ENCODE assay signal across 2 cellular contexts in the genomic region with DNA sequence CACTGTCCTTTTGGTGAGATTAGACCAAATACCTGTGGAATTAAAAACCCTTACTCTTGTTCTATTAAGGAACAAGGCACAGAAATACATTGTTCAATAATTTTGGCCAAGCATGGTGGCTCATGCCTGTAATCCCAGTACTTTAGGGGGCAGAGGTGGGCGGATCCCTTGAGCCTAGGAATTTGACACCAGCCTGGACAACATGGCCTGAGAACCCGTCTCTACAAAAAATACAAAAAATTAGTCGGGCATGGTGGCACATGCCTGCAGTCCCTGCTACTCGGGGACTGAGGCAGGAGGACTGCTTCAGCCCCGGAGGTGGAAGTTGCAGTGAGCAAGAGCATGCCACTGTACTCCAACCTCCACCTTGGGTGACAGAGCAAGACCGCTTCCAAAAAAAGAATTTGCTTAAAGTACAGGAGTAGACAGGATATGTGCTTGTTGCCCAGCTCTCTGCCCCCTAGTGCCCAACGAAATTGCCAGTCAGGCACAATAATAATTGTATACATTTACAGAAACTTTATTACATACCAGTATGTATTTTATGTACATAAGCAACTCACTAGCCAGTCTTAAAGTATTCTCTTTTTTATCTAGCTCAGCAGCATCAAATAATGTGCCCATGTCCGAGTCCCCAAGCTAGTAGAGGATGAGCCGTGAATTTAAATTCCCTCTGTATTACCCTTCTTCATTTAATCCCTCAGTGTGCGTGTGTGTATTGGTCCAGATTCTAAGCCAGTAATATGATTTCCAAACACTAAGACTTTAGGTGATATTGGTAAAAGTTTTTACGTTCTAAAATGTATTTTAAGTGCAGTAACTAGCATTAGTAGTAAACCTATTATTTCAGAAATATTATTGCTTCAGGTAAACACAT.
TF ChIP-seq lines count a peak whose summit lies in the region.

No MANE protein-coding gene starts in this region.

TF ChIP-seq in HCT116, 20 proteins besides CTCF, POLR2A, EP300 and RAD21 (continued from another document):
- TF ChIP-seq CBX3 (IDR thresholded peaks at IDR 0.05; ENCODE audit: low read depth) = no peak
- TF ChIP-seq ZFX (IDR thresholded peaks at IDR 0.05) = no peak
- TF ChIP-seq, protein P1, sequence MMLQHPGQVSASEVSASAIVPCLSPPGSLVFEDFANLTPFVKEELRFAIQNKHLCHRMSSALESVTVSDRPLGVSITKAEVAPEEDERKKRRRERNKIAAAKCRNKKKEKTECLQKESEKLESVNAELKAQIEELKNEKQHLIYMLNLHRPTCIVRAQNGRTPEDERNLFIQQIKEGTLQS (IDR thresholded peaks at IDR 0.05) = no peak
- TF ChIP-seq, protein P2, sequence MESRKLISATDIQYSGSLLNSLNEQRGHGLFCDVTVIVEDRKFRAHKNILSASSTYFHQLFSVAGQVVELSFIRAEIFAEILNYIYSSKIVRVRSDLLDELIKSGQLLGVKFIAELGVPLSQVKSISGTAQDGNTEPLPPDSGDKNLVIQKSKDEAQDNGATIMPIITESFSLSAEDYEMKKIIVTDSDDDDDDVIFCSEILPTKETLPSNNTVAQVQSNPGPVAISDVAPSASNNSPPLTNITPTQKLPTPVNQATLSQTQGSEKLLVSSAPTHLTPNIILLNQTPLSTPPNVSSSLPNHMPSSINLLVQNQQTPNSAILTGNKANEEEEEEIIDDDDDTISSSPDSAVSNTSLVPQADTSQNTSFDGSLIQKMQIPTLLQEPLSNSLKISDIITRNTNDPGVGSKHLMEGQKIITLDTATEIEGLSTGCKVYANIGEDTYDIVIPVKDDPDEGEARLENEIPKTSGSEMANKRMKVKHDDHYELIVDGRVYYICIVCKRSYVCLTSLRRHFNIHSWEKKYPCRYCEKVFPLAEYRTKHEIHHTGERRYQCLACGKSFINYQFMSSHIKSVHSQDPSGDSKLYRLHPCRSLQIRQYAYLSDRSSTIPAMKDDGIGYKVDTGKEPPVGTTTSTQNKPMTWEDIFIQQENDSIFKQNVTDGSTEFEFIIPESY (IDR thresholded peaks at IDR 0.05; ENCODE audit: extremely low read depth, insufficient replicate concordance, low read length) = no peak
- TF ChIP-seq EGR1 (IDR thresholded peaks at IDR 0.05; ENCODE audit: low read depth) = no peak
- TF ChIP-seq EZH2phosphoT487 (IDR thresholded peaks at IDR 0.05; ENCODE audit: borderline replicate concordance) = no peak
- no peak for TF ChIP-seq JUND (IDR thresholded peaks at IDR 0.05)
- no peak for TF ChIP-seq SP1 (IDR thresholded peaks at IDR 0.05; ENCODE audit: low read depth)
- TF ChIP-seq ZNF274 (IDR thresholded peaks at IDR 0.05; ENCODE audit: low read depth, low read length) = no peak
- TF ChIP-seq POLR2AphosphoS5 (IDR thresholded peaks at IDR 0.05; ENCODE audit: low read depth, low read length) = no peak

TF ChIP-seq in WTC11, 78 proteins besides CTCF, POLR2A, EP300 and RAD21 (continued from another document):
- TF ChIP-seq, protein P3, sequence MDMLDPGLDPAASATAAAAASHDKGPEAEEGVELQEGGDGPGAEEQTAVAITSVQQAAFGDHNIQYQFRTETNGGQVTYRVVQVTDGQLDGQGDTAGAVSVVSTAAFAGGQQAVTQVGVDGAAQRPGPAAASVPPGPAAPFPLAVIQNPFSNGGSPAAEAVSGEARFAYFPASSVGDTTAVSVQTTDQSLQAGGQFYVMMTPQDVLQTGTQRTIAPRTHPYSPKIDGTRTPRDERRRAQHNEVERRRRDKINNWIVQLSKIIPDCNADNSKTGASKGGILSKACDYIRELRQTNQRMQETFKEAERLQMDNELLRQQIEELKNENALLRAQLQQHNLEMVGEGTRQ (CRISPR knock-in tag; IDR thresholded peaks at IDR 0.05) = no peak
- TF ChIP-seq EMX1 (CRISPR knock-in tag; IDR thresholded peaks at IDR 0.05) (no peak), CREB1 (CRISPR knock-in tag; IDR thresholded peaks at IDR 0.05) (no peak), ZNF121 (CRISPR knock-in tag; IDR thresholded peaks at IDR 0.05) (no peak), ZNF232 (CRISPR knock-in tag; IDR thresholded peaks at IDR 0.05) (no peak), FOXP1 (CRISPR knock-in tag; IDR thresholded peaks at IDR 0.05; ENCODE audit: borderline replicate concordance) (no peak), ZNF396 (CRISPR knock-in tag; IDR thresholded peaks at IDR 0.05; ENCODE audit: borderline replicate concordance) (no peak)
- TF ChIP-seq, protein P1 (CRISPR knock-in tag; conservative IDR thresholded peaks at IDR 0.05) = no peak
- TF ChIP-seq, protein P4, sequence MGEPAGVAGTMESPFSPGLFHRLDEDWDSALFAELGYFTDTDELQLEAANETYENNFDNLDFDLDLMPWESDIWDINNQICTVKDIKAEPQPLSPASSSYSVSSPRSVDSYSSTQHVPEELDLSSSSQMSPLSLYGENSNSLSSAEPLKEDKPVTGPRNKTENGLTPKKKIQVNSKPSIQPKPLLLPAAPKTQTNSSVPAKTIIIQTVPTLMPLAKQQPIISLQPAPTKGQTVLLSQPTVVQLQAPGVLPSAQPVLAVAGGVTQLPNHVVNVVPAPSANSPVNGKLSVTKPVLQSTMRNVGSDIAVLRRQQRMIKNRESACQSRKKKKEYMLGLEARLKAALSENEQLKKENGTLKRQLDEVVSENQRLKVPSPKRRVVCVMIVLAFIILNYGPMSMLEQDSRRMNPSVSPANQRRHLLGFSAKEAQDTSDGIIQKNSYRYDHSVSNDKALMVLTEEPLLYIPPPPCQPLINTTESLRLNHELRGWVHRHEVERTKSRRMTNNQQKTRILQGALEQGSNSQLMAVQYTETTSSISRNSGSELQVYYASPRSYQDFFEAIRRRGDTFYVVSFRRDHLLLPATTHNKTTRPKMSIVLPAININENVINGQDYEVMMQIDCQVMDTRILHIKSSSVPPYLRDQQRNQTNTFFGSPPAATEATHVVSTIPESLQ (CRISPR knock-in tag; IDR thresholded peaks at IDR 0.05) = no peak
- TF ChIP-seq, protein P5, sequence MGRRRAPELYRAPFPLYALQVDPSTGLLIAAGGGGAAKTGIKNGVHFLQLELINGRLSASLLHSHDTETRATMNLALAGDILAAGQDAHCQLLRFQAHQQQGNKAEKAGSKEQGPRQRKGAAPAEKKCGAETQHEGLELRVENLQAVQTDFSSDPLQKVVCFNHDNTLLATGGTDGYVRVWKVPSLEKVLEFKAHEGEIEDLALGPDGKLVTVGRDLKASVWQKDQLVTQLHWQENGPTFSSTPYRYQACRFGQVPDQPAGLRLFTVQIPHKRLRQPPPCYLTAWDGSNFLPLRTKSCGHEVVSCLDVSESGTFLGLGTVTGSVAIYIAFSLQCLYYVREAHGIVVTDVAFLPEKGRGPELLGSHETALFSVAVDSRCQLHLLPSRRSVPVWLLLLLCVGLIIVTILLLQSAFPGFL (CRISPR knock-in tag; IDR thresholded peaks at IDR 0.05; ENCODE audit: borderline replicate concordance) = no peak
- TF ChIP-seq, protein P6, sequence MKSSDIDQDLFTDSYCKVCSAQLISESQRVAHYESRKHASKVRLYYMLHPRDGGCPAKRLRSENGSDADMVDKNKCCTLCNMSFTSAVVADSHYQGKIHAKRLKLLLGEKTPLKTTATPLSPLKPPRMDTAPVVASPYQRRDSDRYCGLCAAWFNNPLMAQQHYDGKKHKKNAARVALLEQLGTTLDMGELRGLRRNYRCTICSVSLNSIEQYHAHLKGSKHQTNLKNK (CRISPR knock-in tag; IDR thresholded peaks at IDR 0.05) = no peak
